ENCODE assay signal across 9 cellular contexts in genomic region chr12:41645624-41646023, GRCh38.
"Had no signal": no experiment of that assay in that cellular context is flagged by ENCODE, and none has a peak within 500 bp of the region (broad histone marks: within the 10 kb centered on the region; RNA-seq: fewer than 3 reads in every experiment).

No MANE protein-coding gene starts in this region.

- H3K9me3 Mint-ChIP-seq: H9 had no signal

- H3K27ac ChIP-seq: GM23248, HL-60 had no signal

- ATAC-seq: K562 had no signal

- H3K4me3 Mint-ChIP-seq: H9, HFFc6 had no signal

- DNase-seq: GM23248, GOT3, H9, HCEC 1CT, HFFc6, IMR-90, KG1 had no signal

- H3K4me3 ChIP-seq: GM23248, K562 had no signal

- H3K27ac Mint-ChIP-seq: H9, HFFc6 had no signal
